ENCODE assay signal across 12 cellular contexts in the genomic region with DNA sequence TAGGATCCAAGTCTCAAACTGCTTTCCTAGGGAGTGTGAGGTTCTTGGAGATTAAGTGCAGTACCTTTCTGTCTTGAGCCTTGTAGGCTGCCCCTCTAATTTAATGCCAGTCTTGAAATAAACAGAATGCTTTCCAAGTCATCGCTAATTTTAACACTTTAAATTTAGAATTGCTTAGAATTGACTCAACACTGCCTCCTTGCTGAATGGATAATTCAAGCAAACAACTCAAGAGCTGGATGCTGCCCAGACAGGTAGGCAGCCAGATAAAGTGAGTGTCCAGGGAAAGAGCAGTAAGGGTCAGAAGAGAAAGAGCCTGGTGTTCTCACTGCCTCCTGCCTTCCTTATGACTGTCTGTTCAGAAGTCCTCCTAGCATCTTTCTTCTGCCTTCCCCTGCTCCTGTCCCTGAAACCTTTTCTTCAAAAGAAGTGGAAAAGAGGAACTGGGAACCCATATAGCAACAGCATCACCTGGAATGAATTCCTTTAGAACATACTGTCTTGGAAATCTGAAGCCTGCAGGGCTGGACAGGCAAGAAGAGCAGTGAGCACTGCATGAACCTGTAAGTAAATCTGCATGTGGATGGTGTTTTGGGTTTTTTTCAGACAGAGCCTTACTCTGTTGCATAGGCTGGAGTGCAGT. TPM values are rescaled to one million over a fixed set of nuclear protein-coding genes. Genes with fewer than 3 reads are reported as not detected.
DNase-seq lines count a peak whose midpoint lies in the region; ATAC-seq and TF ChIP-seq lines count a peak whose summit lies in the region.
"Had no signal": no experiment of that assay in that cellular context is flagged by ENCODE, and none has a peak within 500 bp of the region (broad histone marks: within the 10 kb centered on the region; RNA-seq: fewer than 3 reads in every experiment).

No MANE protein-coding gene starts in this region.

- TF ChIP-seq POLR2A in heart left ventricle (IDR thresholded peaks at IDR 0.05) (no peak), stomach (IDR thresholded peaks at IDR 0.05) (no peak)

- no peak for TF ChIP-seq EP300 in stomach (IDR thresholded peaks at IDR 0.05)

- H3K27me3 ChIP-seq in heart left ventricle (no peaks in the 10 kb centered on the region), Panc1 (ENCODE audit: control insufficient read depth, insufficient read depth, low read length) (no peaks in the 10 kb centered on the region), stomach (no peaks in the 10 kb centered on the region)
- H3K27me3 ChIP-seq: BLaER1 treated with 17β-estradiol and CSF1 and Interleukin-3, amounts not matched to agents 10 nM and 100 nM; MG63 had no signal

- DNase-seq in heart left ventricle (no peak), Right ventricle myocardium inferior (ENCODE audit: missing footprints) (no peak), Panc1 (ENCODE audit: low read depth, low spot score) (no peak), foreskin fibroblast (peak in 1 of 2 donors; percentile 23), stomach (no peak), HPDE6-E6E7 (ENCODE audit: extremely low spot score) (no peak), SK-N-DZ (ENCODE audit: low spot score) (no peak)
- DNase-seq: activated effector memory CD4-positive, alpha-beta T cell treated with anti-CD3 and anti-CD28 coated beads, Interleukin-2, amount 50 U/mL, for 16 hours; MG63 had no signal

- TF ChIP-seq CTCF in heart left ventricle (IDR thresholded peaks at IDR 0.05) = peak in 11 of 12 donors; percentile 6 to 45 (median 24)
- TF ChIP-seq CTCF in Panc1 (IDR thresholded peaks at IDR 0.05) = peak; percentile 68
- peak; percentile 15 for TF ChIP-seq CTCF in foreskin fibroblast (IDR thresholded peaks at IDR 0.05; ENCODE audit: low read depth, low read length)
- TF ChIP-seq CTCF in stomach (IDR thresholded peaks at IDR 0.05) = no peak

- H3K27ac ChIP-seq in heart left ventricle (peak overlapping the region; percentile 10 to 99 (median 96)), Panc1 (ENCODE audit: low read length) (no peak overlapping the region), stomach (peak overlapping the region in 3 of 5 donors; percentile 10 to 45 (median 16))
- H3K27ac ChIP-seq: BLaER1 treated with 17β-estradiol and CSF1 and Interleukin-3, amounts not matched to agents 10 nM and 100 nM; prostate gland had no signal

- CTCF ChIA-PET in Panc1 (lab: Charles Lee) = no interaction called here

- WGBS in heart left ventricle, 4 donors = 0 to 19% (median 14%) methylated on average over 1 of the region's 1 CpG
- 8 to 30% (median 18%) methylated on average over 1 of the region's 1 CpG for WGBS in stomach, 5 donors

- BruUV-seq in Panc1 (replicated peaks; lab: Mats Ljungman, UMichigan) = no TSS peak

- no peaks in the 10 kb centered on the region for H3K9me3 ChIP-seq in heart left ventricle
- no peaks in the 10 kb centered on the region for H3K9me3 ChIP-seq in Panc1 (ENCODE audit: control insufficient read depth, insufficient read depth, low read depth, low read length)
- no peaks in the 10 kb centered on the region for H3K9me3 ChIP-seq in stomach
- H3K9me3 ChIP-seq: BLaER1 treated with 17β-estradiol and CSF1 and Interleukin-3, amounts not matched to agents 10 nM and 100 nM; MG63; prostate gland had no signal

- intact Hi-C loops in heart left ventricle (cut with DNase I) = loop anchor here in 8 of 10 donors (2.0 to 10.0 kb wide), 6 partner anchors 41 to 969 kb away; no protein-coding TSS in a partner anchor
- intact Hi-C loops in Right ventricle myocardium inferior (cut with DNase I) = loop anchor here (5.0 kb wide), 3 partner anchors 299 to 1166 kb away; partner anchors contain the start of genes COX15, CUTC and LOXL4
- intact Hi-C loops in Panc1 (cut with micrococcal nuclease; ENCODE audit: unreplicated experiment) = loop anchor here (2.0 to 10.0 kb wide), 2 partner anchors 179 to 281 kb away; no protein-coding TSS in a partner anchor
- intact Hi-C loops in stomach (cut with DNase I; ENCODE audit: low total_unique reads) = no loop called here

- H3K4me3 ChIP-seq in heart left ventricle = peak overlapping the region in 2 of 12 donors; percentile 5 to 15
- H3K4me3 ChIP-seq in Panc1 (ENCODE audit: low read depth in 2 of 2, low read length in 2 of 2) = no peak overlapping the region
- no peak overlapping the region for H3K4me3 ChIP-seq in foreskin fibroblast (ENCODE audit: low read depth in 1 of 2, low read length in 2 of 2)
- no peak overlapping the region for H3K4me3 ChIP-seq in stomach
- H3K4me3 ChIP-seq: BLaER1 treated with 17β-estradiol and CSF1 and Interleukin-3, amounts not matched to agents 10 nM and 100 nM; MG63; prostate gland had no signal

- H3K4me1 ChIP-seq in heart left ventricle (peaks cover 0 to 49% (median 32%) of the 10 kb centered on the region in 12 donors), Panc1 (ENCODE audit: control insufficient read depth, insufficient read depth, low read length) (peaks cover 17% of the 10 kb centered on the region), stomach (peaks cover 22 to 75% (median 59%) of the 10 kb centered on the region in 4 donors)

- H3K36me3 ChIP-seq in heart left ventricle = peaks cover 0 to 17% (median 7%) of the 10 kb centered on the region in 9 donors
- H3K36me3 ChIP-seq in Panc1 (ENCODE audit: control insufficient read depth, insufficient read depth, low read length) = peaks cover 9% of the 10 kb centered on the region; the same call in 1 of the 2 replicates
- peaks cover 0 to 7% (median 4%) of the 10 kb centered on the region in 4 donors for H3K36me3 ChIP-seq in stomach
- H3K36me3 ChIP-seq: prostate gland had no signal

- ATAC-seq in heart left ventricle (no peak), Right ventricle myocardium inferior (no peak), Panc1 (no peak), GM18907 (IDR thresholded peaks at IDR 0.05; ENCODE audit: unreplicated experiment) (no peak)

- POLR2A ChIA-PET in Panc1 (lab: Charles Lee) = no interaction called here

- in situ Hi-C loops in Panc1 (cut with HindIII; ENCODE audit: low pct_unique_long_range_greater_than_20kb, low sequenced_read_pairs) = no loop called here

RNA-seq across cellular contexts. Expression of gene GOT1, which starts 3.1 kb away (rescaled TPM):
- total RNA-seq in heart left ventricle (100 to 1,000 TPM; 294 to 815 (median 505) TPM), Right ventricle myocardium inferior (507 TPM), Panc1 (2021; ENCODE audit: unreplicated experiment) (51.6 TPM), stomach (100 to 1,000 TPM in 1 of 5 donors, 10 to 100 TPM in 4; 38.1 to 131 (median 55.4) TPM)
- polyA plus RNA-seq in heart left ventricle (100 to 1,000 TPM; 259 to 299 TPM), stomach (10 to 100 TPM; 25.5 to 37.5 (median 33.9) TPM)
- polyA plus RNA-seq in Panc1 (2012; ENCODE audit: insufficient read length) = 30.3 TPM
- 44.7 and 55.3 TPM in 2 replicates for polyA plus RNA-seq in SK-N-DZ (2014; cell fraction: cytosol; rRNA removed)
- 20.5 and 35.0 TPM in 2 replicates for polyA plus RNA-seq in SK-N-DZ (2014; cell fraction: nucleus; rRNA removed)

Comparison
In these comparisons a context has a peak if more than half of its experiments do, and no peak if none do; other contexts are left out.
1. CTCF ChIP-seq: peak in heart left ventricle (11 of 12), Panc1 (single experiment) and foreskin fibroblast (single experiment); none in stomach (0 of 7).